9 cellular contexts compared by ENCODE assay signal in genomic region chr11:101428918-101429317, GRCh38.
A peak's percentile ranks its signal among the peaks of the same experiment; 100 is the strongest.
DNase-seq lines count a peak whose midpoint lies in the region; FAIRE-seq and TF ChIP-seq lines count a peak whose summit lies in the region.
"Had no signal": no experiment of that assay in that cellular context is flagged by ENCODE, and none has a peak within 500 bp of the region (broad histone marks: within the 10 kb centered on the region; RNA-seq: fewer than 3 reads in every experiment).

No MANE protein-coding gene starts in this region.

- H3K27ac ChIP-seq in hepatocyte (no peak overlapping the region), sigmoid colon (peak overlapping the region in 2 of 4 donors; percentile 52 to 57)

- WGBS in hepatocyte (ENCODE audit: low lambda C conversion rate, missing lambda C conversion rate): 88% methylated on average over 1 of the region's 1 CpG
- WGBS in sigmoid colon, 2 donors: 85 to 86% methylated on average over 1 of the region's 1 CpG

- H3K27me3 ChIP-seq in hepatocyte (no peaks in the 10 kb centered on the region), sigmoid colon (no peaks in the 10 kb centered on the region)

- H2AFZ ChIP-seq in hepatocyte: no peak overlapping the region

- FAIRE-seq in H54 (lab: Jason Lieb, UNC): no peak
- FAIRE-seq: colon had no signal

- H3K4me3 Mint-ChIP-seq in Calu3 (ENCODE audit: low read depth, unreplicated experiment): no peak overlapping the region

- TF ChIP-seq CTCF in Calu3 (IDR thresholded peaks at IDR 0.05; ENCODE audit: unreplicated experiment) (no peak), hepatocyte (IDR thresholded peaks at IDR 0.05; ENCODE audit: poor library complexity) (peak; percentile 47), sigmoid colon (IDR thresholded peaks at IDR 0.05) (no peak)

- no peaks in the 10 kb centered on the region for H3K36me3 Mint-ChIP-seq in Calu3 (ENCODE audit: insufficient read depth, unreplicated experiment)

- H3K4me2 ChIP-seq in hepatocyte: no peak overlapping the region

- intact Hi-C loops in Calu3 (cut with micrococcal nuclease; ENCODE audit: unreplicated experiment) (loop anchor here (1.0 kb wide), 1 partner anchor 419 kb away; no protein-coding TSS in a partner anchor), sigmoid colon (cut with DNase I) (no loop called here)

- no peak for TF ChIP-seq POLR2A in H54 (IDR thresholded peaks at IDR 0.05; ENCODE audit: low read depth, low read length)
- no peak for TF ChIP-seq POLR2A in sigmoid colon (IDR thresholded peaks at IDR 0.05)

- BruUV-seq in Calu3 (replicated peaks; lab: Mats Ljungman, UMichigan): no TSS peak

- H3K9me3 Mint-ChIP-seq in Calu3 (ENCODE audit: low read depth, unreplicated experiment): no peaks in the 10 kb centered on the region

- H3K9me2 ChIP-seq in hepatocyte (replicated peaks; ENCODE audit: insufficient read depth): no peaks in the 10 kb centered on the region

- TF ChIP-seq EP300 in sigmoid colon (IDR thresholded peaks at IDR 0.05): no peak

- DNase-seq in Calu3 (peak; percentile 9), H4 (ENCODE audit: low spot score) (peak; percentile 13), OCI-M1 (lab: John Stamatoyannopoulos, UW) (peak; percentile 32), hepatocyte (ENCODE audit: low spot score) (peak; percentile 39), NCI-H2081 (lab: John Stamatoyannopoulos, UW) (no peak), H54 (ENCODE audit: insufficient read length, low spot score) (no peak), NCI-H526 treated with DMSO at 0.1 percent for 48 hours (lab: John Stamatoyannopoulos, UW) (no peak), sigmoid colon (no peak)

- no peaks in the 10 kb centered on the region for H3K79me2 ChIP-seq in hepatocyte

- H3K27ac Mint-ChIP-seq in Calu3 (ENCODE audit: unreplicated experiment): no peak overlapping the region

- CTCF ChIA-PET in Calu3 (lab: Charles Lee): interaction anchor here (0.7 kb wide), 1 partner anchor 579 kb away, joined by 4 read pairs; no protein-coding TSS in a partner anchor

- no peaks in the 10 kb centered on the region for H4K20me1 ChIP-seq in hepatocyte (ENCODE audit: insufficient read depth, poor library complexity, severe bottlenecking)

- H3K4me1 ChIP-seq in hepatocyte (ENCODE audit: insufficient read depth): no peaks in the 10 kb centered on the region
- H3K4me1 ChIP-seq in sigmoid colon: peaks cover 0 to 25% (median 21%) of the 10 kb centered on the region in 4 donors

- H3K27me3 Mint-ChIP-seq in Calu3 (ENCODE audit: unreplicated experiment): no peaks in the 10 kb centered on the region

- no peak overlapping the region for H3K4me3 ChIP-seq in hepatocyte
- H3K4me3 ChIP-seq in sigmoid colon: no peak overlapping the region

- H3K36me3 ChIP-seq in hepatocyte (replicated peaks; ENCODE audit: insufficient read depth, low read depth) (no peaks in the 10 kb centered on the region), sigmoid colon (no peaks in the 10 kb centered on the region)

- H3K9me3 ChIP-seq in hepatocyte (ENCODE audit: low read depth) (no peaks in the 10 kb centered on the region), sigmoid colon (no peaks in the 10 kb centered on the region)

- no peaks in the 10 kb centered on the region for H3K4me1 Mint-ChIP-seq in Calu3 (ENCODE audit: low read depth, unreplicated experiment)

Comparison
In these comparisons a context has a peak if more than half of its experiments do, and no peak if none do; other contexts are left out.
1. DNase-seq: peak in Calu3 (single experiment), H4 (single experiment), OCI-M1 (single experiment) and hepatocyte (single experiment); none in NCI-H2081 (0 of 2), H54 (single experiment), NCI-H526 treated with DMSO at 0.1 percent for 48 hours (single experiment) and sigmoid colon (single experiment).